8 cellular contexts compared by ENCODE assay signal in genomic region chr2:156589381-156590079, GRCh38.
DNase-seq lines count a peak whose midpoint lies in the region; ATAC-seq, FAIRE-seq and TF ChIP-seq lines count a peak whose summit lies in the region.

No MANE protein-coding gene starts in this region.

- peak; percentile 73 for FAIRE-seq in endothelial cell of umbilical vein (lab: Jason Lieb, UNC)

- H3K79me2 ChIP-seq in Karpas-422 (ENCODE audit: low read length) (no peaks in the 10 kb centered on the region), SK-N-SH (ENCODE audit: insufficient read depth) (no peaks in the 10 kb centered on the region), endothelial cell of umbilical vein (ENCODE audit: control insufficient read depth, insufficient read depth, low read length) (no peaks in the 10 kb centered on the region)

- no peaks in the 10 kb centered on the region for H3K36me3 ChIP-seq in Karpas-422 (ENCODE audit: insufficient read depth, low read length)
- H3K36me3 ChIP-seq in SK-N-SH (replicated peaks in 1 of 2; ENCODE audit: control insufficient read depth in 1 of 2, insufficient read depth in 2 of 2, low read length in 1 of 2): no peaks in the 10 kb centered on the region
- no peaks in the 10 kb centered on the region for H3K36me3 ChIP-seq in endothelial cell of umbilical vein (ENCODE audit: control insufficient read depth in 2 of 2, extremely low read depth in 1 of 2, insufficient read depth in 2 of 2, low read length in 2 of 2)
- H3K36me3 ChIP-seq in naive thymus-derived CD4-positive, alpha-beta T cell (ENCODE audit: control insufficient read depth in 2 of 3, insufficient read depth in 3 of 3, low read length in 3 of 3): no peaks in the 10 kb centered on the region

- no peaks in the 10 kb centered on the region for H3K9me3 Mint-ChIP-seq in naive thymus-derived CD4-positive, alpha-beta T cell

- intact Hi-C loops in endothelial cell of umbilical vein (cut with micrococcal nuclease): loop anchor here (1.0 to 10.0 kb wide), 9 partner anchors 189 to 1216 kb away; no protein-coding TSS in a partner anchor
- intact Hi-C loops in naive thymus-derived CD4-positive, alpha-beta T cell (cut with micrococcal nuclease): loop anchor here (1.0 to 10.0 kb wide), 11 partner anchors 189 to 1220 kb away; no protein-coding TSS in a partner anchor

- TF ChIP-seq EP300 in SK-N-SH (IDR thresholded peaks at IDR 0.05; ENCODE audit: borderline replicate concordance in 1 of 2, low read depth in 1 of 2, low read length in 1 of 2): no peak

- no peaks in the 10 kb centered on the region for H3F3A ChIP-seq in SK-N-SH (replicated peaks; ENCODE audit: insufficient read depth)

- 32% methylated on average over 10 of the region's 10 CpGs for WGBS in SK-N-SH (ENCODE audit: low lambda C conversion rate)

- no peaks in the 10 kb centered on the region for H3K4me1 ChIP-seq in Karpas-422 (ENCODE audit: low read length)
- no peaks in the 10 kb centered on the region for H3K4me1 ChIP-seq in SK-N-SH (ENCODE audit: control insufficient read depth in 1 of 2, insufficient read depth in 2 of 2, low read depth in 1 of 2, low read length in 1 of 2)
- H3K4me1 ChIP-seq in endothelial cell of umbilical vein (ENCODE audit: control insufficient read depth, extremely low read depth, insufficient read depth, low read length): no peaks in the 10 kb centered on the region
- no peaks in the 10 kb centered on the region for H3K4me1 ChIP-seq in naive thymus-derived CD4-positive, alpha-beta T cell (ENCODE audit: control insufficient read depth in 2 of 2, insufficient read depth in 2 of 2, low read length in 2 of 2)

- TF ChIP-seq POLR2A in endothelial cell of umbilical vein (IDR thresholded peaks at IDR 0.05; ENCODE audit: low read depth, low read length): no peak

- TF ChIP-seq RAD21 in SK-N-SH (IDR thresholded peaks at IDR 0.05; ENCODE audit: low read length): peak; percentile 86

- H4K20me1 ChIP-seq in Karpas-422 (ENCODE audit: insufficient read depth, low read depth, low read length): no peaks in the 10 kb centered on the region
- H4K20me1 ChIP-seq in SK-N-SH (ENCODE audit: insufficient read depth): no peaks in the 10 kb centered on the region
- no peaks in the 10 kb centered on the region for H4K20me1 ChIP-seq in endothelial cell of umbilical vein (replicated peaks; ENCODE audit: control insufficient read depth, extremely low read depth, insufficient read depth, low read length)

- H3K27me3 Mint-ChIP-seq in naive thymus-derived CD4-positive, alpha-beta T cell: no peaks in the 10 kb centered on the region

- H3K27ac ChIP-seq in Karpas-422 (ENCODE audit: low read length): no peak overlapping the region
- H3K27ac ChIP-seq in SK-N-SH (ENCODE audit: low read depth in 2 of 2, low read length in 1 of 2): no peak overlapping the region
- no peak overlapping the region for H3K27ac ChIP-seq in endothelial cell of umbilical vein (ENCODE audit: insufficient read depth, low read depth, low read length)
- H3K27ac ChIP-seq in naive thymus-derived CD4-positive, alpha-beta T cell (ENCODE audit: low read depth, low read length): no peak overlapping the region

- H2AFZ ChIP-seq in Karpas-422 (ENCODE audit: low read length) (no peak overlapping the region), SK-N-SH (ENCODE audit: low read depth) (no peak overlapping the region), endothelial cell of umbilical vein (ENCODE audit: low read depth, low read length) (no peak overlapping the region)

- no peak overlapping the region for H3K27ac Mint-ChIP-seq in naive thymus-derived CD4-positive, alpha-beta T cell

- no peaks in the 10 kb centered on the region for H3K9me1 ChIP-seq in endothelial cell of umbilical vein (replicated peaks; ENCODE audit: control insufficient read depth, extremely low read depth, insufficient read depth, low read length)

- peaks cover 0 to 9% (median 4%) of the 10 kb centered on the region in 7 donors for H3K4me1 Mint-ChIP-seq in naive thymus-derived CD4-positive, alpha-beta T cell

- H3K36me3 Mint-ChIP-seq in naive thymus-derived CD4-positive, alpha-beta T cell: peaks cover 0 to 7% (median 0%) of the 10 kb centered on the region in 5 donors

- no peaks in the 10 kb centered on the region for H3K27me3 ChIP-seq in Karpas-422 (ENCODE audit: low read length)
- H3K27me3 ChIP-seq in SK-N-SH (ENCODE audit: insufficient read depth): no peaks in the 10 kb centered on the region
- H3K27me3 ChIP-seq in endothelial cell of umbilical vein (ENCODE audit: control insufficient read depth in 2 of 2, insufficient read depth in 2 of 2, low read length in 2 of 2): no peaks in the 10 kb centered on the region
- no peaks in the 10 kb centered on the region for H3K27me3 ChIP-seq in naive thymus-derived CD4-positive, alpha-beta T cell (ENCODE audit: control insufficient read depth in 2 of 2, insufficient read depth in 2 of 2, low read length in 2 of 2)

- CTCF ChIA-PET in SK-N-SH (lab: Yijun Ruan, JAX) (interaction anchor here (0.6 to 8.7 kb wide), 47 partner anchors 9 to 1282 kb away, joined by 3 to 87 read pairs (median 4); no protein-coding TSS in a partner anchor), endothelial cell of umbilical vein (lab: Charles Lee) (interaction anchor here (0.6 to 6.9 kb wide), 27 partner anchors 9 to 1223 kb away, joined by 3 to 118 read pairs (median 5); partner anchors contain the start of gene NR4A2)
- CTCF ChIA-PET in naive thymus-derived CD4-positive, alpha-beta T cell (lab: Charles Lee): interaction anchor here (0.6 to 2.8 kb wide), 13 partner anchors 17 to 1225 kb away, joined by 3 to 19 read pairs (median 3); no protein-coding TSS in a partner anchor

- H3K4me3 ChIP-seq in Karpas-422 (ENCODE audit: low read length) (no peak overlapping the region), SK-N-SH (ENCODE audit: low read depth in 2 of 2, low read length in 1 of 2) (no peak overlapping the region), endothelial cell of umbilical vein (replicated peaks in 1 of 3; ENCODE audit: insufficient read depth in 1 of 3, low read depth in 1 of 3, low read length in 3 of 3) (no peak overlapping the region)
- H3K4me3 ChIP-seq in naive thymus-derived CD4-positive, alpha-beta T cell (ENCODE audit: low read length): no peak overlapping the region

- H3K4me3 Mint-ChIP-seq in naive thymus-derived CD4-positive, alpha-beta T cell: no peak overlapping the region

- TF ChIP-seq CTCF in SK-N-SH (IDR thresholded peaks at IDR 0.05): peak; percentile 72
- peak; percentile 19 to 40 for TF ChIP-seq CTCF in endothelial cell of umbilical vein (IDR thresholded peaks at IDR 0.05; ENCODE audit: extremely low read depth in 1 of 2, insufficient read depth in 1 of 2, low read depth in 1 of 2, low read length in 2 of 2)

- POLR2A ChIA-PET in SK-N-SH (lab: Yijun Ruan, JAX) (no interaction called here), endothelial cell of umbilical vein (lab: Charles Lee) (no interaction called here)
- POLR2A ChIA-PET in naive thymus-derived CD4-positive, alpha-beta T cell (lab: Charles Lee): interaction anchor here (1.3 kb wide), 1 partner anchor 255 kb away, joined by 3 read pairs; no protein-coding TSS in a partner anchor

- peak; percentile 63 for ATAC-seq in GM21528 (IDR thresholded peaks at IDR 0.05; ENCODE audit: low FRiP score, unreplicated experiment)
- ATAC-seq in naive thymus-derived CD4-positive, alpha-beta T cell: peak; percentile 63

- H3K4me2 ChIP-seq in Karpas-422 (ENCODE audit: low read depth, low read length, poor library complexity, severe bottlenecking): no peak overlapping the region
- H3K4me2 ChIP-seq in SK-N-SH: no peak overlapping the region
- no peak overlapping the region for H3K4me2 ChIP-seq in endothelial cell of umbilical vein (ENCODE audit: insufficient read depth, low read length)

- H3K9me2 ChIP-seq in Karpas-422 (replicated peaks; ENCODE audit: insufficient read depth, low read length) (no peaks in the 10 kb centered on the region), SK-N-SH (no peaks in the 10 kb centered on the region)

- H3K9me3 ChIP-seq in Karpas-422 (ENCODE audit: low read length) (no peaks in the 10 kb centered on the region), SK-N-SH (no peaks in the 10 kb centered on the region), endothelial cell of umbilical vein (replicated peaks; ENCODE audit: control insufficient read depth, insufficient read depth, low read length) (no peaks in the 10 kb centered on the region)
- no peaks in the 10 kb centered on the region for H3K9me3 ChIP-seq in naive thymus-derived CD4-positive, alpha-beta T cell (ENCODE audit: control insufficient read depth in 2 of 3, low read length in 3 of 3)

- peak; percentile 12 for DNase-seq in activated gamma-delta T cell treated with Interleukin-2 at 50 U/mL for 16 hours
- DNase-seq in activated gamma-delta T cell (lab: John Stamatoyannopoulos, UW): no peak
- peak; percentile 73 for DNase-seq in Karpas-422
- DNase-seq in SK-N-SH: peak; percentile 15
- peak; percentile 60 for DNase-seq in endothelial cell of umbilical vein (ENCODE audit: low read depth, low spot score)
- peak in 6 of 9 donors; percentile 18 to 55 (median 42) for DNase-seq in naive thymus-derived CD4-positive, alpha-beta T cell
- DNase-seq in NCI-H2029 treated with DMSO at 0.1 percent for 48 hours (lab: John Stamatoyannopoulos, UW): no peak

- no peak overlapping the region for H3K9ac ChIP-seq in Karpas-422 (ENCODE audit: low read length)
- no peak overlapping the region for H3K9ac ChIP-seq in SK-N-SH
- no peak overlapping the region for H3K9ac ChIP-seq in endothelial cell of umbilical vein (replicated peaks; ENCODE audit: extremely low read depth, insufficient read depth, low read length)

- dilution Hi-C loops in endothelial cell of umbilical vein (cut with MboI; ENCODE audit: extremely low pct_ligation_motif_present, low sequenced_read_pairs): no loop called here

- no TSS peak for BruUV-seq in endothelial cell of umbilical vein (replicated peaks; lab: Mats Ljungman, UMichigan)

TF ChIP-seq in SK-N-SH, 30 proteins besides CTCF, POLR2A, EP300 and RAD21 (continues in another document):
- TF ChIP-seq JUND (IDR thresholded peaks at IDR 0.05) (no peak), RFX5 (IDR thresholded peaks at IDR 0.05; ENCODE audit: low read length) (no peak), POLR2AphosphoS5 (IDR thresholded peaks at IDR 0.05; ENCODE audit: low read depth, low read length) (no peak), TAF1 (IDR thresholded peaks at IDR 0.05; ENCODE audit: borderline replicate concordance, low read depth, low read length) (no peak)

TF ChIP-seq in endothelial cell of umbilical vein, 7 proteins besides CTCF, POLR2A, EP300 and RAD21:
- TF ChIP-seq EZH2 (IDR thresholded peaks at IDR 0.05; ENCODE audit: borderline replicate concordance, low read depth, low read length, severe bottlenecking): no peak

Comparison
In these comparisons a context has a peak if more than half of its experiments do, and no peak if none do; other contexts are left out.
1. DNase-seq: peak in activated gamma-delta T cell treated with Interleukin-2 at 50 U/mL for 16 hours (single experiment), Karpas-422 (single experiment), SK-N-SH (single experiment), endothelial cell of umbilical vein (single experiment) and naive thymus-derived CD4-positive, alpha-beta T cell (6 of 9); none in activated gamma-delta T cell (single experiment) and NCI-H2029 treated with DMSO at 0.1 percent for 48 hours (single experiment).